Comparison of ENCODE assay signal across 8 cellular contexts in the genomic region with DNA sequence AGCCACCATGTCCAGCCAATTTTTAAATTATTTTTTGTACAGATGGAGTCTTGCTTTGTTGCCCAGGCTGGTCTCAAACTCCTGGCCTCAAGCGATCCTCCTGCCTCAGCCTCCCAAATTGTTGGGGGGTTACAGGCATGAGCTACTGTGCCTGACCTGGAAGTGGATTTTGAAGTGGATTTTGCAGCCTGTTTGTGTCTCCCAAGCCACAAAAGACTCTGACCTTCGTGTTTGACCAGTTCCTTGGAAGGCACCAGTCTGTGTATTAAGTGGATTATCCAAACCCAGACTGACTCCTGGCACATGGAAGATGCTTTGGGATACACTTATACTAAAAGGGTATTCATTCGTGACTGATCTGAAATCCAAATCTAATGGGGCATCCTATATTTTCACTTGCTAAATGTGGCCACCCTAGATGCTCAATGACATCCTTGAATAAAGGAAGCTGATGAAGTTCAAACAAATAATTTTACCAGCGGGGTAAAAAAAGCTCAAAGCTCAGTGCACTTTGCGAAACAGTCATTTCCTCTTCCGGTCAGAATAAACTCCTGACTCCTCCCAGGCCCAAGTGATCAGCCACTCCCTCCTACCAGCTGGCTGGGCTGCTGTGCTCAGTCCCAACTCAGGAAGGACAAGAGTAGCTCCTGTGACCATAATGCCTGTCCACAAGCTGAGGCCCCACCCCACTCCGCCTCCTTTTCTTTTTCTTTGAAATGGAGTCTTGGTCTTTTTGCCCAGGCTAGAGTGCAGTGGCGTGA. TPM values are rescaled to one million over a fixed set of nuclear protein-coding genes. Genes with fewer than 3 reads are reported as not detected.
DNase-seq lines count a peak whose midpoint lies in the region; ATAC-seq, FAIRE-seq and TF ChIP-seq lines count a peak whose summit lies in the region.

No MANE protein-coding gene starts in this region.

- H3K27me3 Mint-ChIP-seq in Caco-2 (ENCODE audit: insufficient read depth, unreplicated experiment) (no peaks in the 10 kb centered on the region), naive B cell (no peaks in the 10 kb centered on the region)

- H3K9me3 Mint-ChIP-seq in Caco-2 (ENCODE audit: unreplicated experiment) (no peaks in the 10 kb centered on the region), naive B cell (no peaks in the 10 kb centered on the region)

- H3K4me3 ChIP-seq in Caco-2 (ENCODE audit: low read depth, low read length) (no peak overlapping the region), duodenal mucosa (ENCODE audit: low read depth in 1 of 2, low read length in 2 of 2) (peak overlapping the region; percentile 55 to 65)

- H3K4me1 ChIP-seq in Caco-2: peaks cover 33% of the 10 kb centered on the region
- H3K4me1 ChIP-seq in duodenal mucosa (ENCODE audit: control insufficient read depth in 1 of 2, insufficient read depth in 2 of 2, low read length in 2 of 2): peaks cover 4 to 12% of the 10 kb centered on the region in 2 donors

- no peaks in the 10 kb centered on the region for H3K36me3 ChIP-seq in Caco-2 (ENCODE audit: control insufficient read depth, insufficient read depth, low read length)
- no peaks in the 10 kb centered on the region for H3K36me3 ChIP-seq in duodenal mucosa (ENCODE audit: control insufficient read depth in 1 of 2, insufficient read depth in 2 of 2, low read length in 2 of 2)

- CTCF ChIA-PET in Caco-2 (lab: Charles Lee): interaction anchor here (1.0 to 1.1 kb wide), 2 partner anchors 13 to 32 kb away, joined by 3 to 4 read pairs; no protein-coding TSS in a partner anchor

- no TSS peak for BruUV-seq in Caco-2 (replicated peaks; lab: Mats Ljungman, UMichigan)

- intact Hi-C loops in Caco-2 (cut with micrococcal nuclease; ENCODE audit: unreplicated experiment): no loop called here

- H3K27me3 ChIP-seq in Caco-2 (replicated peaks; ENCODE audit: control insufficient read depth, insufficient read depth, low read length) (no peaks in the 10 kb centered on the region), duodenal mucosa (ENCODE audit: control insufficient read depth in 1 of 2, insufficient read depth in 2 of 2, low read length in 2 of 2) (no peaks in the 10 kb centered on the region)

- ATAC-seq in HG03442 (IDR thresholded peaks at IDR 0.05; ENCODE audit: unreplicated experiment) (peak; percentile 85), naive B cell (ENCODE audit: low read depth in 2 of 2) (peak; percentile 94 to 98)

- H3K9me3 ChIP-seq in Caco-2 (no peaks in the 10 kb centered on the region), duodenal mucosa (ENCODE audit: control insufficient read depth in 1 of 2, low read length in 2 of 2) (no peaks in the 10 kb centered on the region)

- FAIRE-seq in GM19239 (lab: Jason Lieb, UNC): peak; percentile 92

- POLR2A ChIA-PET in Caco-2 (lab: Charles Lee): interaction anchor here (0.8 to 1.1 kb wide), 2 partner anchors 13 to 33 kb away, joined by 3 read pairs; a partner anchor contains a TSS

- peak; percentile 46 to 77 for DNase-seq in Caco-2
- peak; percentile 56 for DNase-seq in GM19239 (ENCODE audit: insufficient read length, low spot score)
- DNase-seq in SKM-1 (lab: John Stamatoyannopoulos, UW; ENCODE audit: unreplicated experiment): peak; percentile 90
- peak; percentile 32 for DNase-seq in naive B cell
- no peak for DNase-seq in 8988T
- DNase-seq in NCI-H1694 (lab: John Stamatoyannopoulos, UW): no peak

- TF ChIP-seq CTCF in Caco-2 (IDR thresholded peaks at IDR 0.05; ENCODE audit: insufficient read depth in 1 of 2, low read depth in 1 of 2, low read length in 1 of 2, severe bottlenecking in 1 of 2, unreplicated experiment in 1 of 2): no peak

- peaks cover 5% of the 10 kb centered on the region for H3K36me3 Mint-ChIP-seq in Caco-2 (ENCODE audit: insufficient read depth, unreplicated experiment)
- H3K36me3 Mint-ChIP-seq in naive B cell: no peaks in the 10 kb centered on the region

- H3K4me1 Mint-ChIP-seq in Caco-2 (ENCODE audit: low read depth, unreplicated experiment): peaks cover 11% of the 10 kb centered on the region
- peaks cover 6 to 16% (median 10%) of the 10 kb centered on the region in 3 donors for H3K4me1 Mint-ChIP-seq in naive B cell

- no peak overlapping the region for H3K4me3 Mint-ChIP-seq in Caco-2 (ENCODE audit: unreplicated experiment)
- H3K4me3 Mint-ChIP-seq in naive B cell: peak overlapping the region in 7 of 8 donors; percentile 58 to 89 (median 70)

- peak overlapping the region; percentile 33 to 54 for H3K9ac ChIP-seq in duodenal mucosa (ENCODE audit: low read depth in 1 of 2, low read length in 2 of 2)

- H3K27ac ChIP-seq in duodenal mucosa (ENCODE audit: low read depth, low read length): peak overlapping the region; percentile 33

- H3K27ac Mint-ChIP-seq in Caco-2 (ENCODE audit: unreplicated experiment) (peak overlapping the region; percentile 53), naive B cell (peak overlapping the region; percentile 76 to 96 (median 94))

RNA-seq across cellular contexts. Expression of a gene that starts 32.6 kb away (rescaled TPM):
- total RNA-seq in Caco-2 (2022): 118 and 126 TPM in 2 replicates
- polyA plus RNA-seq in naive B cell (ENCODE audit: low read depth in 6 of 6): 10 to 100 TPM in 3 of 6 donors, 1 to 10 TPM in 3; 2.2 to 19.2 (median 10.6) TPM

RNA-seq across cellular contexts. Expression of a gene that starts 52.2 kb away (rescaled TPM):
- 51.3 and 62.6 TPM in 2 replicates for total RNA-seq in Caco-2 (2022)
- 10 to 100 TPM; 17.6 to 39.9 (median 24.2) TPM for polyA plus RNA-seq in naive B cell (ENCODE audit: low read depth in 6 of 6)

RNA-seq across cellular contexts. Expression of a gene that starts 52.5 kb away (rescaled TPM):
- total RNA-seq in Caco-2 (2022): 51.2 and 58.4 TPM in 2 replicates
- polyA plus RNA-seq in naive B cell (ENCODE audit: low read depth in 6 of 6): 10 to 100 TPM; 22.8 to 45.7 (median 26.5) TPM

Comparison
In these comparisons a context has a peak if more than half of its experiments do, and no peak if none do; other contexts are left out.
1. DNase-seq: peak in Caco-2 (2 of 2), GM19239 (single experiment), SKM-1 (single experiment) and naive B cell (single experiment); none in 8988T (single experiment) and NCI-H1694 (single experiment).